ENCODE assay signal across 8 cellular contexts in the genomic region with DNA sequence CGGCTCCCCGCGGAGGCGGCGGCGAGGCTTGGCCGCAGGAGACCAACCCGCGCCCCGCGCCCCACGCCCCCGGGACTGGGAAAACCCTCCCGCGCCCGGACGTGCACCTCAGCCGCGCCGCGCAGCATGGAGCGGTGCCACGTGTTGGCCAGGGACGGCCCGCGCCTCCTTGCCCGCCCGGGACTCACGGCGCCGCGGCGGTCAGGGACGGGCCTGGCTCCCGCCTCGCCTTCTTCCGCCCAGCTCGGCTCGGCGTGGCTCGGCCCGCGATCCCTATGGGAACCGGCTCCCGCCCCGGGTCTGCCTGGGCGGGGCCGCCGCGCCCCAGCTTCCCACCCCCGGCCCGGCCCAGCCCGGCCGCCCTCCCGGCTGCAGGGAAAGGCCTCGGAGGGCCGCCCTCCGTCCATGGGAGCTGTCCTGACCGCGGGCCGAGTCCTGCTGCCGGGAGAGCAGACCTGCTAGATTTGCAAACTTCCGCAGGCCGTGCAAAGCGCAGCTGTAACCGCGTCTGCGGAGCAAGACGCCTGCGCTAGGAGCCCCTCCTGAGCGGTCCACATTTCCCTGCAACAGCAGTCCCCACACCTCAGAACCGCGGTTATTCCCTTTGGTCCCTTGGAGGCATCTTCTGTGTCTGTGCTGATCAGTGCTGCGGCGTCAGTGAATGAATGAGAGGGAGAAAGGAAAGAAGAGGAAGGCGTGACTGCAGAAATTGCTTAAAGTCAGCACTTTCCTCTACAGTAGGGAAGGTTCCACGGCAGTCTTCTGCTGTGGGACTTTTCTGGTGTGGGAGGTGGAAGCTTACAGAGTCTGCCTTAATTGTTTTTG. TPM values are rescaled to one million over a fixed set of nuclear protein-coding genes. Genes with fewer than 3 reads are reported as not detected.
A peak's percentile ranks its signal among the peaks of the same experiment; 100 is the strongest.
DNase-seq lines count a peak whose midpoint lies in the region; ATAC-seq, FAIRE-seq and TF ChIP-seq lines count a peak whose summit lies in the region.

A gene (minus strand): TSS at position 246 of the 825 bp plus-strand sequence. CDS start 1,013 bp downstream, outside the sequence.

- no peak for FAIRE-seq in bronchial epithelial cell (lab: Jason Lieb, UNC)

- DNase-seq in ELR (ENCODE audit: low read depth) (peak; percentile 82), LHCN-M2 (ENCODE audit: low read depth) (peak; percentile 72), UCSD-AML1 (lab: John Stamatoyannopoulos, UW; ENCODE audit: unreplicated experiment) (peak; percentile 73), bronchial epithelial cell (ENCODE audit: low read depth) (peak; percentile 40), skeletal muscle cell (ENCODE audit: low read depth) (peak; percentile 20), SKM-1 treated with dmso at 0.1 percent for 144 hours (lab: John Stamatoyannopoulos, UW; ENCODE audit: unreplicated experiment) (no peak)

- H3K9me3 ChIP-seq in iPS-18c (ENCODE audit: control insufficient read depth, insufficient read depth, low read length), result no peaks in the 10 kb centered on the region

- TF ChIP-seq CTCF in bronchial epithelial cell (IDR thresholded peaks at IDR 0.05; ENCODE audit: insufficient read depth, low read length, severe bottlenecking), result no peak

- H3K27me3 ChIP-seq in bronchial epithelial cell (ENCODE audit: control insufficient read depth, insufficient read depth, low read length), result no peaks in the 10 kb centered on the region

- H3K4me3 ChIP-seq in bronchial epithelial cell (ENCODE audit: low read depth, low read length) (peak within 1 kb of the TSS; percentile 64), iPS-18c (ENCODE audit: insufficient read depth, low read depth, low read length) (peak within 1 kb of the TSS; percentile 56), skeletal muscle cell (ENCODE audit: low read depth, low read length) (peak within 1 kb of the TSS; percentile 69)

- ATAC-seq in GM21717 (IDR thresholded peaks at IDR 0.05; ENCODE audit: unreplicated experiment), result peak; percentile 56

- no peaks in the 10 kb centered on the region for H3K36me3 ChIP-seq in bronchial epithelial cell (ENCODE audit: control insufficient read depth, insufficient read depth, low read length)

RNA-seq across cellular contexts. Expression of the gene that starts here (rescaled TPM):
- total RNA-seq in LHCN-M2 (2014; rRNA removed), result 2.1 and 3.0 TPM in 2 replicates
- 2.2 TPM for polyA plus RNA-seq in LHCN-M2 (2012)
- total RNA-seq in bronchial epithelial cell, result 4.5 and 6.1 TPM in 2 replicates
